Comparison of ENCODE assay signal across 1 cellular context in genomic region chr1:212680691-212681090, GRCh38.
TF ChIP-seq lines count a peak whose summit lies in the region.

No MANE protein-coding gene starts in this region.

TF ChIP-seq in K562, 482 proteins besides CTCF, POLR2A, EP300 and RAD21 (continued from another document):
- TF ChIP-seq ZNF398 (CRISPR knock-in tag; IDR thresholded peaks at IDR 0.05) (no peak), SIX5 (IDR thresholded peaks at IDR 0.05; ENCODE audit: borderline replicate concordance in 1 of 2, insufficient read depth in 1 of 2, low read depth in 1 of 2, low read length in 2 of 2) (no peak), NCOA1 (IDR thresholded peaks at IDR 0.05; ENCODE audit: low read depth) (no peak), ZBTB40 (IDR thresholded peaks at IDR 0.05) (no peak), ZBTB40 (CRISPR knock-in tag; IDR thresholded peaks at IDR 0.05) (no peak), XRCC4 (IDR thresholded peaks at IDR 0.05; ENCODE audit: extremely low read depth, insufficient read depth, insufficient read length) (no peak), SOX6 (IDR thresholded peaks at IDR 0.05) (peak; percentile 58; the same call in 1 of the 2 replicates), MAZ (CRISPR knock-in tag; conservative IDR thresholded peaks at IDR 0.05 in 1 of 2, IDR thresholded peaks at IDR 0.05 in 1 of 2) (0 out of 4 replicates have a peak, but pooled peaks of 1 of the 2 experiments have one; percentile 7), CTBP1 (IDR thresholded peaks at IDR 0.05; ENCODE audit: borderline replicate concordance) (no peak)
